ENCODE assay signal across 1 cellular context in the genomic region with DNA sequence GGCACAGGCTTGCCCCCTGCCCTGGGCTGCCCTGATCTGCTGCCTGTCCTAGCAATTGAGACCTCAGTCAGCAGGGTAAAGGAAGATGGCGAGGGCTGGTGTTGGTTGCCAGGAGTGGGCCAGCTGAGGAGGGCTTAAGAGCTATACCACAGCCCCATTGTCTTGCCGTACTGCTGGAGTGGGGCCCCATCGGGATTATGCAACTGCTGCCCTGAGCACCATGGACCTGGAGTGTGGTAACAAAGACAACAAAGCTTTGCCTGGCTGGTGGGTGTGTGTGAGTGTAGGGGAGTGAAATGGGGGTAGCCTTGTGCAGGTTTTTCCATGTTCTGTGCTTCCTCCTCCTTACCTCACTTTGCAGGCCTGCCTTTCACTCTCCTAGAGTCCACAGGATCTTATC.
TF ChIP-seq lines count a peak whose summit lies in the region.

No MANE protein-coding gene starts in this region.

TF ChIP-seq in GM23338, 12 proteins besides CTCF, POLR2A, EP300 and RAD21 (continued from another document):
- TF ChIP-seq CREB1 (CRISPR knock-in tag; IDR thresholded peaks at IDR 0.05; ENCODE audit: low read depth) (no peak), STAT1 (IDR thresholded peaks at IDR 0.05; ENCODE audit: unreplicated experiment) (no peak)
